In the genomic region with DNA sequence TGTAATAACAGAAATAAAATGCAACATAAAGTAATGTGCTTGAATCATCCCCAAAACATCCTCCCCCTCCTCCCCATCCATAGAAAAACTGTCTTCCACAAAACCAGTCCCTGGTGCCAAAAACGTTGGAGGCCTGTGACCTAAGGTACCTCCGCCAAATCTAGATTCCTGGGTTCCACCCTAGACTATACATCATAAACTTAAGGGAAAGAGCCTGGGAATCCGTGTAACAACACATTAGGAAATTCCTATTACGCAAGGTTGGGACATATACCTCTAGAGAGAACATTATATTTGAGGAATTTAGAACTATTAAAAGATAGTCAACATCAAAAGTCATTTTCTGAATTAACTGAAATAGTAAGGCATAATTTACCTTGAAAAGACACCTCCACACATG, we compare ENCODE assay signal across 23 cellular contexts. TPM values are rescaled to one million over a fixed set of nuclear protein-coding genes. Genes with fewer than 3 reads are reported as not detected.
DNase-seq lines count a peak whose midpoint lies in the region; ATAC-seq, FAIRE-seq and TF ChIP-seq lines count a peak whose summit lies in the region.
"Had no signal": no experiment of that assay in that cellular context is flagged by ENCODE, and none has a peak within 500 bp of the region (broad histone marks: within the 10 kb centered on the region; RNA-seq: fewer than 3 reads in every experiment).

No MANE protein-coding gene starts in this region.

- TF ChIP-seq CTCF in CD14-positive monocyte (IDR thresholded peaks at IDR 0.05) (no peak), RWPE1 (conservative IDR thresholded peaks at IDR 0.05; ENCODE audit: low read depth) (no peak)

- POLR2A ChIA-PET in RWPE1 (lab: Yijun Ruan, JAX; ENCODE audit: low non-redundant PET), result no interaction called here

- ATAC-seq in HG03442 (IDR thresholded peaks at IDR 0.05; ENCODE audit: unreplicated experiment), result no peak
- no peak for ATAC-seq in HG03097 (IDR thresholded peaks at IDR 0.05; ENCODE audit: low FRiP score, unreplicated experiment)
- ATAC-seq: A549, HCT116, Right ventricle myocardium inferior had no signal

- H3K27ac Mint-ChIP-seq in CD14-positive monocyte, result peak overlapping the region in 4 of 7 donors; percentile 27 to 89 (median 63)

- DNase-seq in CD14-positive monocyte (ENCODE audit: low spot score), result no peak
- no peak for DNase-seq in RWPE1 (ENCODE audit: low spot score)
- DNase-seq in fibroblast of gingiva (ENCODE audit: low read depth), result peak; percentile 25
- peak; percentile 45 for DNase-seq in iris pigment epithelial cell (ENCODE audit: low read depth)
- no peak for DNase-seq in NCI-H2227 treated with DMSO at 0.1 percent for 48 hours (lab: John Stamatoyannopoulos, UW)
- DNase-seq in GM19239 (ENCODE audit: insufficient read length, low spot score), result no peak
- DNase-seq: CD4-positive, alpha-beta memory T cell; GOT3; NCI-H1105 treated with DMSO at 0.1 percent for 48 hours; NCI-H2081; NCI-H2171; NCI-H446; NCI-H526 had no signal

- CTCF ChIA-PET in RWPE1 (lab: Yijun Ruan, JAX), result no interaction called here

- H3K27ac ChIP-seq in RWPE1, result peak overlapping the region; percentile 69
- H3K27ac ChIP-seq: A549, BLaER1, SJSA1 had no signal

- peaks cover 0 to 1% (median 0%) of the 10 kb centered on the region in 3 donors for H3K27me3 Mint-ChIP-seq in CD14-positive monocyte (ENCODE audit: low read depth in 3 of 3)
- H3K27me3 Mint-ChIP-seq: CD4-positive, alpha-beta memory T cell had no signal

- no peak overlapping the region for H3K4me3 Mint-ChIP-seq in CD14-positive monocyte
- H3K4me3 Mint-ChIP-seq: CD4-positive, alpha-beta memory T cell had no signal

- intact Hi-C loops in CD14-positive monocyte (cut with micrococcal nuclease), result no loop called here

- peaks cover 0 to 2% (median 0%) of the 10 kb centered on the region in 7 donors for H3K9me3 Mint-ChIP-seq in CD14-positive monocyte
- H3K9me3 Mint-ChIP-seq: CD4-positive, alpha-beta memory T cell had no signal

- peaks cover 5 to 13% of the 10 kb centered on the region in 2 donors for H3K36me3 Mint-ChIP-seq in CD14-positive monocyte

- peaks cover 37% of the 10 kb centered on the region for H3K4me1 Mint-ChIP-seq in CD14-positive monocyte

- FAIRE-seq in GM19239 (lab: Jason Lieb, UNC), result no peak
- FAIRE-seq: A549, G401.6, GM12892, RCC 7860 had no signal

RNA-seq across cellular contexts. Expression of a gene that starts 38.0 kb away (rescaled TPM):
- polyA plus RNA-seq in CD14-positive monocyte, result 10 to 100 TPM; 14.5 to 18.6 TPM

Comparison
In these comparisons a context has a peak if more than half of its experiments do, and no peak if none do; other contexts are left out.
1. DNase-seq: peak in fibroblast of gingiva (single experiment) and iris pigment epithelial cell (single experiment); none in CD14-positive monocyte (single experiment), RWPE1 (single experiment), NCI-H2227 treated with DMSO at 0.1 percent for 48 hours (single experiment) and GM19239 (single experiment).